ENCODE assay signal across 1 cellular context in the genomic region with DNA sequence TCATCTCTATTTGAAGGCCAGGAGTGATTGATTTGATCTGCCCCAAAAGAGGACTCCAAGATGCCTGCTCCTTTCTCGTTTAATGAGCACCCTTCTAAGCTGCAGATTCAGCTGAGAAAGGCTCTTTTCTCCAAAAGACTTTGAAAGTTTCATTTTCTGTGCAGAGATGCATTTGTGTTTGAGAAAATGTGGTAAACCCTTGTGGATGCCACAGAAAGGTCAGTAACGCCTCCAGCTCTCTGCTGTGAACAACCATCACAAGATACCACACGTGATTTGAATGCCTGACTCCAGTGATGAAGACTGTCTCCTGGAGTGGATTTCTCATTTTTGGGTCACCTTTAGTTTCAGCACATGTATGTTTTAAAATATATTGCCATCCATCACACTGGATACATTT.
TF ChIP-seq lines count a peak whose summit lies in the region.

No MANE protein-coding gene starts in this region.

TF ChIP-seq in HepG2, 621 proteins besides CTCF, POLR2A, EP300 and RAD21 (continued from another document):
- TF ChIP-seq, protein P1, sequence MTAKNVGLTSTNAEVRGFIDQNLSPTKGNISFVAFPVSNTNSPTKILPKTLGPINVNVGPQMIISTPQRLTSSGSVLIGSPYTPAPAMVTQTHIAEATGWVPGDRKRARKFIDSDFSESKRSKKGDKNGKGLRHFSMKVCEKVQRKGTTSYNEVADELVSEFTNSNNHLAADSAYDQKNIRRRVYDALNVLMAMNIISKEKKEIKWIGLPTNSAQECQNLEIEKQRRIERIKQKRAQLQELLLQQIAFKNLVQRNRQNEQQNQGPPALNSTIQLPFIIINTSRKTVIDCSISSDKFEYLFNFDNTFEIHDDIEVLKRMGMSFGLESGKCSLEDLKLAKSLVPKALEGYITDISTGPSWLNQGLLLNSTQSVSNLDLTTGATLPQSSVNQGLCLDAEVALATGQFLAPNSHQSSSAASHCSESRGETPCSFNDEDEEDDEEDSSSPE (CRISPR knock-in tag; IDR thresholded peaks at IDR 0.05): no peak
- TF ChIP-seq ZFP37 (CRISPR knock-in tag; IDR thresholded peaks at IDR 0.05; ENCODE audit: borderline replicate concordance) (no peak), ZNF850 (CRISPR knock-in tag; conservative IDR thresholded peaks at IDR 0.05) (no peak), ZFP1 (CRISPR knock-in tag; IDR thresholded peaks at IDR 0.05) (no peak)
- TF ChIP-seq, protein P2, sequence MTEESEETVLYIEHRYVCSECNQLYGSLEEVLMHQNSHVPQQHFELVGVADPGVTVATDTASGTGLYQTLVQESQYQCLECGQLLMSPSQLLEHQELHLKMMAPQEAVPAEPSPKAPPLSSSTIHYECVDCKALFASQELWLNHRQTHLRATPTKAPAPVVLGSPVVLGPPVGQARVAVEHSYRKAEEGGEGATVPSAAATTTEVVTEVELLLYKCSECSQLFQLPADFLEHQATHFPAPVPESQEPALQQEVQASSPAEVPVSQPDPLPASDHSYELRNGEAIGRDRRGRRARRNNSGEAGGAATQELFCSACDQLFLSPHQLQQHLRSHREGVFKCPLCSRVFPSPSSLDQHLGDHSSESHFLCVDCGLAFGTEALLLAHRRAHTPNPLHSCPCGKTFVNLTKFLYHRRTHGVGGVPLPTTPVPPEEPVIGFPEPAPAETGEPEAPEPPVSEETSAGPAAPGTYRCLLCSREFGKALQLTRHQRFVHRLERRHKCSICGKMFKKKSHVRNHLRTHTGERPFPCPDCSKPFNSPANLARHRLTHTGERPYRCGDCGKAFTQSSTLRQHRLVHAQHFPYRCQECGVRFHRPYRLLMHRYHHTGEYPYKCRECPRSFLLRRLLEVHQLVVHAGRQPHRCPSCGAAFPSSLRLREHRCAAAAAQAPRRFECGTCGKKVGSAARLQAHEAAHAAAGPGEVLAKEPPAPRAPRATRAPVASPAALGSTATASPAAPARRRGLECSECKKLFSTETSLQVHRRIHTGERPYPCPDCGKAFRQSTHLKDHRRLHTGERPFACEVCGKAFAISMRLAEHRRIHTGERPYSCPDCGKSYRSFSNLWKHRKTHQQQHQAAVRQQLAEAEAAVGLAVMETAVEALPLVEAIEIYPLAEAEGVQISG (CRISPR knock-in tag; IDR thresholded peaks at IDR 0.05): no peak
